Comparison of ENCODE assay signal across 29 cellular contexts in the genomic region with DNA sequence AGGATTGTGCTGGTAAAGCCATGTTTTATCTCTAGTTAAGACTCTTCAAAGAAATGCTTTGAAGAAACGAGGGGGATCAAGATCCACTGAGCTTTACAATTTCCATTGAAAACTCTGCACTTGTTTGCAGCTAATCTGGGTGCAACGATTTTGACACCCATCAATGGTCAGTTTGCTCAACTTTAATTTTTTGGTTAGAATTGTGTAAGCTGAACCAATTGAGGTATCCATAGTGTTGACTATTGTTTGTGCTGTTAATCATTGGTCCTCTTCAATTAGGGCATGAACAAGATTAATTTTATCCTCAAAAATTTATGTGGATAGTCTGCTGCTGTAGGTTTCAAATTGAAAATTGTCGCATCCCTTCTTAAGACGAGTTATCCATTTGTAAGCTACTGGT.
"Had no signal": no experiment of that assay in that cellular context is flagged by ENCODE, and none has a peak within 500 bp of the region (broad histone marks: within the 10 kb centered on the region; RNA-seq: fewer than 3 reads in every experiment).

No MANE protein-coding gene starts in this region.

- H3K4me1 ChIP-seq: colonic mucosa, esophagus muscularis mucosa, esophagus squamous epithelium, foreskin keratinocyte, gastrocnemius medialis, gastroesophageal sphincter had no signal

- H3K9me3 Mint-ChIP-seq: dendritic cell treated with granulocyte-macrophage colony-stimulating factor and Interleukin-4, amounts not matched to agents 40 ng/mL and 50 ng/mL, for 4 days; effector memory CD8-positive, alpha-beta T cell had no signal

- H3K4me3 ChIP-seq: colonic mucosa, coronary artery, dorsolateral prefrontal cortex, esophagus muscularis mucosa, esophagus squamous epithelium, gastrocnemius medialis, gastroesophageal sphincter, heart left ventricle, heart right ventricle had no signal

- H3K27me3 ChIP-seq: colonic mucosa, gastrocnemius medialis had no signal

- H3K9me3 ChIP-seq: colonic mucosa, esophagus squamous epithelium, gastrocnemius medialis had no signal

- H3K27ac Mint-ChIP-seq: dendritic cell treated with granulocyte-macrophage colony-stimulating factor and Interleukin-4, amounts not matched to agents 40 ng/mL and 50 ng/mL, for 4 days; effector memory CD8-positive, alpha-beta T cell; endodermal cell had no signal

- H3K27ac ChIP-seq: colonic mucosa, coronary artery, dorsolateral prefrontal cortex, epithelial cell of prostate, esophagus muscularis mucosa, esophagus squamous epithelium, foreskin keratinocyte, gastrocnemius medialis, gastroesophageal sphincter, heart left ventricle, heart right ventricle had no signal

- FAIRE-seq: colon, endometrium, endothelial cell of umbilical vein, frontal cortex had no signal

- H3K36me3 ChIP-seq: colonic mucosa, esophagus muscularis mucosa, esophagus squamous epithelium, gastrocnemius medialis, gastroesophageal sphincter, heart left ventricle, heart right ventricle had no signal

- DNase-seq: colonic mucosa; cortex of kidney; dermis blood vessel endothelial cell; dorsolateral prefrontal cortex; effector CD4-positive, alpha-beta T cell; effector CD8-positive, alpha-beta T cell; effector memory CD4-positive, alpha-beta T cell; effector memory CD8-positive, alpha-beta T cell; erythroblast; esophagus squamous epithelium; foreskin fibroblast; foreskin keratinocyte; foreskin melanocyte; gastrocnemius medialis; glutamatergic neuron; head of caudate nucleus; heart left ventricle; heart right ventricle had no signal

- ATAC-seq: effector memory CD8-positive, alpha-beta T cell; esophagus mucosa; foreskin keratinocyte; gastrocnemius medialis; gastroesophageal sphincter; heart left ventricle; heart right ventricle had no signal

- H3K4me3 Mint-ChIP-seq: dendritic cell treated with granulocyte-macrophage colony-stimulating factor and Interleukin-4, amounts not matched to agents 40 ng/mL and 50 ng/mL, for 4 days; effector memory CD8-positive, alpha-beta T cell; endodermal cell had no signal
